Comparison of ENCODE assay signal across 8 cellular contexts in the genomic region with DNA sequence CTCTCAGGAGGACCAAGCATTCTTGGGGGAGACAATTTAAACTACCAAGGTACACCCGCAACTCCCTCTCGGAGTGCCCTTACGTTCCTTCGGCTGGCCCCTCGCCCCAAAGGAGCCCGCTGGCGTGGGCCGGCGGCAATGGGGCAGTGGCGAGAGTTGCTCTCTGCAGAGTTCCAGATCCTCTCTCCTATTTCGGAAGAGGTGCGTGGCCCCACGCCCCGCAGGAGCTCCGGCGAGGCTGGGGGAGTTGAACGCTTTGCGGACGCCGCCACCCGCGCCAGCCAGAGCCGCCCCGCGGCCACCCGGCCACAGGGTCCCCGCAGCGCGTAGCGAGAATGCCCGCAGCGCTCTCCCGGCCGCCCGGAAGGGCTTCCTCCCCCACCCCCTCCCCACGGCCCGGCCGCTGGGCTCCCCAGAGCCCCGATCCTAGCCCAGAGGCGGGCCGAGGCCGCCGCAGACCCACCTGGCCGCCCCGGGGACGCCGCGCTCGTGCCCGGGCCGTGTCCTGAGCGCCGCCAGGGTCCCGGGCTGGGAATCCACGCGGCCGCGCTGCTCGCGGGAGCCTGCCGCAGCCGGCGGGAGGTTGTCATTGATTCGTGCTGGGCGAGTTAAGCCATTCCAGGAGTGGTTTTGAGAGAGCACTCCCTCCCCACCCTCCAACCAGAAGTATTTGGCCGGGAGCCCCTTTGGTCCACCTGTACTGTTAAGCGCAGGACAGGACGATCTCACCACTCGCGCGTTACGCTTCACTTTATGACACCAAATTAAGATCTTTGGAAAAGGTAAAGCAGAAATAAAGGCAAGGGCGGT.
DNase-seq lines count a peak whose midpoint lies in the region; ATAC-seq and TF ChIP-seq lines count a peak whose summit lies in the region.

No MANE protein-coding gene starts in this region.

- no peaks in the 10 kb centered on the region for H3K9me2 ChIP-seq in GM23248 (ENCODE audit: insufficient read depth)

- H3K79me2 ChIP-seq in GM23248 (ENCODE audit: insufficient read depth): no peaks in the 10 kb centered on the region

- TF ChIP-seq CTCF in WERI-Rb-1 (IDR thresholded peaks at IDR 0.05; ENCODE audit: low read depth, low read length) (no peak), retinal pigment epithelial cell (conservative IDR thresholded peaks at IDR 0.05; ENCODE audit: low read depth, low read length) (no peak)

- no peaks in the 10 kb centered on the region for H3K36me3 ChIP-seq in GM23248 (ENCODE audit: low read depth)
- H3K36me3 ChIP-seq in WERI-Rb-1: no peaks in the 10 kb centered on the region

- DNase-seq in GM23248: peak; percentile 16
- DNase-seq in WERI-Rb-1: peak; percentile 34
- no peak for DNase-seq in left cardiac atrium
- no peak for DNase-seq in retinal pigment epithelial cell (ENCODE audit: low read depth)
- DNase-seq in OCI-M2 (lab: John Stamatoyannopoulos, UW; ENCODE audit: unreplicated experiment): no peak
- no peak for DNase-seq in stimulated activated CD4-positive, alpha-beta T cell treated with anti-CD3 and anti-CD28 coated beads, Interleukin-2, amount 100 ng/mL, for 48 hours
- DNase-seq in NCI-H2171 (lab: John Stamatoyannopoulos, UW): no peak

- H3F3A ChIP-seq in GM23248 (ENCODE audit: insufficient read depth): no peaks in the 10 kb centered on the region

- peak overlapping the region; percentile 48; the same call in 1 of the 2 replicates for H2AFZ ChIP-seq in GM23248

- H4K20me1 ChIP-seq in GM23248 (ENCODE audit: insufficient read depth): no peaks in the 10 kb centered on the region

- H3K9ac ChIP-seq in GM23248: no peak overlapping the region

- H3K27me3 ChIP-seq in GM23248 (replicated peaks; ENCODE audit: insufficient read depth) (peaks cover 67% of the 10 kb centered on the region), WERI-Rb-1 (ENCODE audit: insufficient read depth, low read depth, severe bottlenecking) (no peaks in the 10 kb centered on the region)

- ATAC-seq in left cardiac atrium (peak; percentile 12 to 23), HG03342 (IDR thresholded peaks at IDR 0.05; ENCODE audit: unreplicated experiment) (no peak)

- H3K4me1 ChIP-seq in GM23248 (ENCODE audit: insufficient read depth): no peaks in the 10 kb centered on the region

- H3K9me3 ChIP-seq in GM23248 (ENCODE audit: low read depth) (no peaks in the 10 kb centered on the region), WERI-Rb-1 (ENCODE audit: severe bottlenecking) (no peaks in the 10 kb centered on the region)

- no peak overlapping the region for H3K27ac ChIP-seq in GM23248
- H3K27ac ChIP-seq in WERI-Rb-1: no peak overlapping the region

- 10 to 14% methylated on average over 26 to 37 of the region's 73 CpGs for WGBS in GM23248 (ENCODE audit: low coverage in 1 of 2, low lambda C conversion rate in 2 of 2, missing lambda C conversion rate in 2 of 2), 2 experiments

- in situ Hi-C loops in GM23248 (cut with MboI): no loop called here

- H3K4me2 ChIP-seq in GM23248 (ENCODE audit: unreplicated experiment): peak overlapping the region; percentile 62

- H3K4me3 ChIP-seq in GM23248 (peak overlapping the region; percentile 48), WERI-Rb-1 (ENCODE audit: low read depth, low read length) (peak overlapping the region; percentile 50), retinal pigment epithelial cell (ENCODE audit: low read length) (peak overlapping the region; percentile 22)

- intact Hi-C loops in left cardiac atrium (cut with DNase I): no loop called here

Comparison
In these comparisons a context has a peak if more than half of its experiments do, and no peak if none do; other contexts are left out.
1. DNase-seq: peak in GM23248 (single experiment) and WERI-Rb-1 (single experiment); none in left cardiac atrium (single experiment), retinal pigment epithelial cell (single experiment), OCI-M2 (single experiment), stimulated activated CD4-positive, alpha-beta T cell treated with anti-CD3 and anti-CD28 coated beads, Interleukin-2, amount 100 ng/mL, for 48 hours (0 of 2) and NCI-H2171 (single experiment).
2. Peak in every context shown above with its lines, with median percentiles within 50 percentile points of each other: H3K4me3 ChIP-seq.